ENCODE assay signal across 17 cellular contexts in the genomic region with DNA sequence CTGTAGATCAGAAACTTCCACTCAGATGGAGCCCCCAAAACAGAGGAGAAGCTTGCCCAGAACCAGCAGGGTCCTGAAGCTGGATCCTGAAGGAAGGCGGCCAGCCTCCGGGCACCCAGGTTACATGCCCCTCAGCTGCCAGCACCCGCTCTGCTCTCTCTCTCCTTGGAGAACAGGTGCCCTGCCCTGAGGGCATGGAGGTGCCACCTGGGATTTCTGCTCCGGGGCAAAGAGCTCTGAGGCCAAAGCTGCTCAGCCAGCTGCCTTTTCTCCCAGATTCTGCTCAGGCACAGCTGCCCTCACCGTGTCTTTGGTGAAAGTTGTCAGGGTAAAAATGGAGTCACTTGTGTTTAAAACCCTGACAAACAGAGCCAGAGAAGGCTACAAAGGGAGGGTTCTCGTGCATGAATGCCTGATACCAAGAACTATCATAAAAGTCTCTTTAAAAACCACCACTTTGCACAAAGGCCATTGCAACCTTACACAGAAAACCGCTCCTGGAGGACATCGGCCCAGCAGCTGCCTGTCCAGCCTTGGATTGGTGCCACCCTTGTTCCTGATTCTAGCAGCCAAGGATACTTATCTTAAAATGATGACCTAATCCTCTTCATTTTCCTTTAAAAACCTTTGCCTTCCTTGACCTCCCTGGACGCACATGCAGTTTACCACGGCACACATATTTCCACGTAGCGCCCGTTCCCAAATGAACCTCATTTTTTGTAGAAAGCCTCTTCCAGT.
A peak's percentile ranks its signal among the peaks of the same experiment; 100 is the strongest.
DNase-seq lines count a peak whose midpoint lies in the region; ATAC-seq and TF ChIP-seq lines count a peak whose summit lies in the region.
"Had no signal": no experiment of that assay in that cellular context is flagged by ENCODE, and none has a peak within 500 bp of the region (broad histone marks: within the 10 kb centered on the region; RNA-seq: fewer than 3 reads in every experiment).

No MANE protein-coding gene starts in this region.

- H3K4me1 Mint-ChIP-seq in nephron progenitor cell = peaks cover 79% of the 10 kb centered on the region

- no peaks in the 10 kb centered on the region for H3K4me1 ChIP-seq in mucosa of descending colon (ENCODE audit: low read depth)
- peaks cover 5 to 7% of the 10 kb centered on the region in 2 donors for H3K4me1 ChIP-seq in thyroid gland
- H3K4me1 ChIP-seq in mammary epithelial cell (ENCODE audit: insufficient read depth, low read length) = no peaks in the 10 kb centered on the region
- H3K4me1 ChIP-seq: SJSA1 had no signal

- DNase-seq in Right ventricle myocardium inferior (ENCODE audit: missing footprints) (peak; percentile 43), cardiac septum (ENCODE audit: low spot score) (no peak), RPMI8226 (peak; percentile 46), mucosa of descending colon (peak in 2 of 3 donors; percentile 16 to 20), thyroid gland (peak; percentile 73 to 74), mammary epithelial cell (no peak), nephron progenitor cell (no peak)
- DNase-seq: CD8-positive, alpha-beta T cell; DND-41; GOT3; KBM-7; NCI-H1417 treated with DMSO at 0.1 percent for 48 hours; NCI-H2081 treated with DMSO at 0.1 percent for 48 hours; NCI-H345; NCI-H526 had no signal

- H4K20me1 ChIP-seq in mammary epithelial cell (ENCODE audit: insufficient read depth, low read length) = no peaks in the 10 kb centered on the region
- H4K20me1 ChIP-seq: BLaER1 had no signal

- H3K27ac ChIP-seq in thyroid gland (no peak overlapping the region), mammary epithelial cell (ENCODE audit: insufficient read depth, low read depth, low read length) (no peak overlapping the region)
- H3K27ac ChIP-seq: BLaER1, SJSA1 had no signal

- dilution Hi-C loops in mammary epithelial cell (cut with HindIII; ENCODE audit: low sequenced_read_pairs) = no loop called here

- H3K4me3 ChIP-seq in mucosa of descending colon (no peak overlapping the region), thyroid gland (replicated peaks in 1 of 3) (no peak overlapping the region), mammary epithelial cell (replicated peaks in 1 of 3; ENCODE audit: insufficient read depth in 1 of 3, low read depth in 2 of 3, low read length in 3 of 3) (no peak overlapping the region)
- H3K4me3 ChIP-seq: BLaER1, SJSA1 had no signal

- H3K4me3 Mint-ChIP-seq in nephron progenitor cell = no peak overlapping the region
- H3K4me3 Mint-ChIP-seq: CD8-positive, alpha-beta T cell had no signal

- CTCF ChIA-PET in mammary epithelial cell (lab: Charles Lee; ENCODE audit: low non-redundant PET) = no interaction called here

- intact Hi-C loops in Right ventricle myocardium inferior (cut with DNase I) = no loop called here
- intact Hi-C loops in cardiac septum (cut with DNase I) = no loop called here
- intact Hi-C loops in mucosa of descending colon (cut with DNase I, micrococcal nuclease) = no loop called here
- intact Hi-C loops in thyroid gland (cut with DNase I) = no loop called here
- intact Hi-C loops in mammary epithelial cell (cut with micrococcal nuclease) = no loop called here

- ATAC-seq in Right ventricle myocardium inferior = peak; percentile 54
- no peak for ATAC-seq in mucosa of descending colon
- ATAC-seq: CD8-positive, alpha-beta T cell had no signal

- H3K36me3 ChIP-seq in mucosa of descending colon (ENCODE audit: low read depth) (no peaks in the 10 kb centered on the region), thyroid gland (no peaks in the 10 kb centered on the region), mammary epithelial cell (ENCODE audit: insufficient read depth, low read length) (no peaks in the 10 kb centered on the region)
- H3K36me3 ChIP-seq: BLaER1, SJSA1 had no signal

- BruUV-seq in mammary epithelial cell (replicated peaks; lab: Mats Ljungman, UMichigan) = no TSS peak

- H3K9ac ChIP-seq in mammary epithelial cell (ENCODE audit: insufficient read depth, low read length) = no peak overlapping the region
- H3K9ac ChIP-seq: BLaER1 had no signal

- no peaks in the 10 kb centered on the region for H3K79me2 ChIP-seq in mammary epithelial cell (ENCODE audit: insufficient read depth, low read length)

- H3K27me3 ChIP-seq in thyroid gland (no peaks in the 10 kb centered on the region), mammary epithelial cell (ENCODE audit: insufficient read depth, low read length) (no peaks in the 10 kb centered on the region)
- H3K27me3 ChIP-seq: BLaER1 had no signal

- no peak for TF ChIP-seq CTCF in mucosa of descending colon (IDR thresholded peaks at IDR 0.05)
- TF ChIP-seq CTCF in thyroid gland (IDR thresholded peaks at IDR 0.05) = no peak
- no peak for TF ChIP-seq CTCF in mammary epithelial cell (conservative IDR thresholded peaks at IDR 0.05 in 1 of 2, IDR thresholded peaks at IDR 0.05 in 1 of 2; ENCODE audit: extremely low read depth in 1 of 2, insufficient read depth in 1 of 2, low read depth in 1 of 2, low read length in 2 of 2)
- no peak for TF ChIP-seq CTCF in nephron progenitor cell (IDR thresholded peaks at IDR 0.05)

- no peaks in the 10 kb centered on the region for H3K9me3 Mint-ChIP-seq in nephron progenitor cell
- H3K9me3 Mint-ChIP-seq: CD8-positive, alpha-beta T cell had no signal

- TF ChIP-seq POLR2A in thyroid gland (IDR thresholded peaks at IDR 0.05) = no peak

- H3K27ac Mint-ChIP-seq in nephron progenitor cell = no peak overlapping the region
- H3K27ac Mint-ChIP-seq: CD8-positive, alpha-beta T cell had no signal

- H3K9me3 ChIP-seq in mucosa of descending colon = no peaks in the 10 kb centered on the region
- H3K9me3 ChIP-seq in thyroid gland = no peaks in the 10 kb centered on the region
- H3K9me3 ChIP-seq in mammary epithelial cell (replicated peaks; ENCODE audit: insufficient read depth, low read length) = no peaks in the 10 kb centered on the region
- H3K9me3 ChIP-seq: BLaER1, SJSA1 had no signal

- 44 to 50% methylated on average over 10 to 13 of the region's 13 CpGs for WGBS in thyroid gland, 2 donors
- 76% methylated on average over 13 of the region's 13 CpGs for WGBS in mammary epithelial cell (ENCODE audit: low coverage, missing lambda C conversion rate)

- in situ Hi-C loops in mammary epithelial cell (cut with MboI; ENCODE audit: low sequenced_read_pairs in 2 of 2) = no loop called here

- H3K4me2 ChIP-seq in mammary epithelial cell (ENCODE audit: insufficient read depth, low read depth, low read length) = no peak overlapping the region
- H3K4me2 ChIP-seq: BLaER1 had no signal

- no peak overlapping the region for H2AFZ ChIP-seq in mammary epithelial cell (ENCODE audit: low read depth, low read length)

- no peaks in the 10 kb centered on the region for H3K36me3 Mint-ChIP-seq in nephron progenitor cell (ENCODE audit: low read depth)
- H3K36me3 Mint-ChIP-seq: CD8-positive, alpha-beta T cell had no signal

- no peaks in the 10 kb centered on the region for H3K27me3 Mint-ChIP-seq in nephron progenitor cell (ENCODE audit: low read depth, poor library complexity)

Comparison
In these comparisons a context has a peak if more than half of its experiments do, and no peak if none do; other contexts are left out.
1. DNase-seq: peak in Right ventricle myocardium inferior (single experiment), RPMI8226 (single experiment), mucosa of descending colon (2 of 3) and thyroid gland (2 of 2); none in cardiac septum (single experiment), mammary epithelial cell (single experiment) and nephron progenitor cell (single experiment).